ENCODE assay signal across 19 cellular contexts in genomic region chr2:217085543-217085942, GRCh38.
DNase-seq lines count a peak whose midpoint lies in the region; ATAC-seq and TF ChIP-seq lines count a peak whose summit lies in the region.
"Had no signal": no experiment of that assay in that cellular context is flagged by ENCODE, and none has a peak within 500 bp of the region (broad histone marks: within the 10 kb centered on the region; RNA-seq: fewer than 3 reads in every experiment).

No MANE protein-coding gene starts in this region.

- no peaks in the 10 kb centered on the region for H3K9me3 ChIP-seq in CD4-positive, alpha-beta T cell (ENCODE audit: control insufficient read depth, low read length)
- H3K9me3 ChIP-seq: right atrium auricular region had no signal

- H3K27me3 ChIP-seq in brain microvascular endothelial cell (replicated peaks): no peaks in the 10 kb centered on the region
- H3K27me3 ChIP-seq in CD4-positive, alpha-beta T cell (ENCODE audit: control insufficient read depth, insufficient read depth, low read length): no peaks in the 10 kb centered on the region
- H3K27me3 ChIP-seq: right atrium auricular region had no signal

- no peak overlapping the region for H3K4me3 ChIP-seq in brain microvascular endothelial cell (ENCODE audit: low read depth, low read length)
- H3K4me3 ChIP-seq: right atrium auricular region had no signal

- POLR2A ChIA-PET in CD4-positive, alpha-beta T cell (lab: Charles Lee): no interaction called here

- CTCF ChIA-PET in CD4-positive, alpha-beta T cell (lab: Charles Lee): no interaction called here

- ATAC-seq in CD4-positive, alpha-beta T cell (ENCODE audit: poor library complexity): no peak

- H3K36me3 Mint-ChIP-seq in HFFc6 (ENCODE audit: low read depth): no peaks in the 10 kb centered on the region
- H3K36me3 Mint-ChIP-seq in CD4-positive, alpha-beta T cell (ENCODE audit: low read depth): no peaks in the 10 kb centered on the region
- H3K36me3 Mint-ChIP-seq: CD8-positive, alpha-beta memory T cell; naive thymus-derived CD4-positive, alpha-beta T cell had no signal

- TF ChIP-seq CTCF in HFFc6 (IDR thresholded peaks at IDR 0.05) (no peak; the same call in 1 of the 2 replicates), brain microvascular endothelial cell (IDR thresholded peaks at IDR 0.05; ENCODE audit: low read depth, low read length, missing control alignments) (peak; percentile 49)
- no peak for TF ChIP-seq CTCF in CD4-positive, alpha-beta T cell (IDR thresholded peaks at IDR 0.05)

- H3K4me1 Mint-ChIP-seq in HFFc6 (ENCODE audit: low read depth): peaks cover 34% of the 10 kb centered on the region
- H3K4me1 Mint-ChIP-seq in CD4-positive, alpha-beta T cell (ENCODE audit: low read depth): peaks cover 9% of the 10 kb centered on the region

- in situ Hi-C loops in brain microvascular endothelial cell (cut with HindIII; ENCODE audit: low pct_ligation_motif_present, low sequenced_read_pairs): no loop called here

- no peaks in the 10 kb centered on the region for H3K9me3 Mint-ChIP-seq in HFFc6
- no peaks in the 10 kb centered on the region for H3K9me3 Mint-ChIP-seq in CD4-positive, alpha-beta T cell
- H3K9me3 Mint-ChIP-seq: CD8-positive, alpha-beta memory T cell; naive thymus-derived CD4-positive, alpha-beta T cell had no signal

- H3K27ac Mint-ChIP-seq in HFFc6: peak overlapping the region; percentile 45; the same call in 1 of the 2 replicates
- no peak overlapping the region for H3K27ac Mint-ChIP-seq in CD4-positive, alpha-beta T cell
- H3K27ac Mint-ChIP-seq: CD8-positive, alpha-beta memory T cell; naive thymus-derived CD4-positive, alpha-beta T cell had no signal

- peaks cover 2% of the 10 kb centered on the region for H3K27me3 Mint-ChIP-seq in HFFc6 (ENCODE audit: insufficient read depth)
- H3K27me3 Mint-ChIP-seq in CD4-positive, alpha-beta T cell: no peaks in the 10 kb centered on the region

- no peak overlapping the region for H3K4me3 Mint-ChIP-seq in HFFc6
- H3K4me3 Mint-ChIP-seq in CD4-positive, alpha-beta T cell: no peak overlapping the region
- H3K4me3 Mint-ChIP-seq: CD8-positive, alpha-beta memory T cell; naive thymus-derived CD4-positive, alpha-beta T cell had no signal

- intact Hi-C loops in CD4-positive, alpha-beta T cell (cut with DNase I, micrococcal nuclease): no loop called here

- peak; percentile 76 for DNase-seq in EH (ENCODE audit: low read depth)
- peak; percentile 49 for DNase-seq in HFFc6
- no peak for DNase-seq in brain microvascular endothelial cell
- peak; percentile 79 for DNase-seq in renal cortical epithelial cell (ENCODE audit: low read depth)
- no peak for DNase-seq in SKM-1 treated with dmso at 0.1 percent for 144 hours (lab: John Stamatoyannopoulos, UW; ENCODE audit: unreplicated experiment)
- DNase-seq in CD4-positive, alpha-beta T cell: no peak
- no peak for DNase-seq in activated naive CD4-positive, alpha-beta T cell treated with Interleukin-2 at 50 U/mL for 16 hours
- DNase-seq: CD8-positive, alpha-beta memory T cell; cerebellar nuclear complex; GDM1; KBM-7; naive thymus-derived CD4-positive, alpha-beta T cell; NCI-H187; NCI-H526 treated with DMSO at 0.1 percent for 48 hours; stimulated activated naive CD4-positive, alpha-beta T cell; T-helper 2 cell had no signal

- no peaks in the 10 kb centered on the region for H3K36me3 ChIP-seq in brain microvascular endothelial cell (replicated peaks)
- H3K36me3 ChIP-seq: right atrium auricular region had no signal

- H3K27ac ChIP-seq in brain microvascular endothelial cell: no peak overlapping the region
- no peak overlapping the region for H3K27ac ChIP-seq in CD4-positive, alpha-beta T cell (ENCODE audit: low read depth, low read length)
- H3K27ac ChIP-seq: epithelial cell of prostate, right atrium auricular region, RWPE1 had no signal

Comparison
In these comparisons a context has a peak if more than half of its experiments do, and no peak if none do; other contexts are left out.
1. DNase-seq: peak in EH (single experiment), HFFc6 (single experiment) and renal cortical epithelial cell (single experiment); none in brain microvascular endothelial cell (single experiment), SKM-1 treated with dmso at 0.1 percent for 144 hours (single experiment), CD4-positive, alpha-beta T cell (0 of 10) and activated naive CD4-positive, alpha-beta T cell treated with Interleukin-2 at 50 U/mL for 16 hours (single experiment).